In the genomic region with DNA sequence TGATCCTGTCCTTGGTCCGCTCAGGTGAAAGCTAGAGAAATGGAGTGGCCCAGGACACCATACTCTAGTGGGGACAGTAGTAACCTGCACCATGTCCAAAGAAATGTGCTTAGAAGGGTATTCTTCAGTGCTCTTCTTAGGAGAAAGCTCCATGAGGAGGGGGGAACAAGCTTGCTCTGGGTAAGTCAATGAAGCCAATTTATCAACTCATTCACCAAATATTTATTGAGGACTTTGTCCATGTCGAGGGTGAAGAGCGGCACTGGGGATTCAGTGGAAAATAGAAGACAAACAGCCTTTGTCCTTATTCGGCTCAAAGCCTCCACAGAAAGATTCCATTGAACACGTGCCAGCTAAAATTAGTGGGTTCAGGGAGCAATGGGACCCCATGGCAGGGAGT, we compare ENCODE assay signal across 1 cellular context.
TF ChIP-seq lines count a peak whose summit lies in the region.

No MANE protein-coding gene starts in this region.

TF ChIP-seq in WTC11, 78 proteins besides CTCF, POLR2A, EP300 and RAD21 (continued from another document):
- TF ChIP-seq, protein P1, sequence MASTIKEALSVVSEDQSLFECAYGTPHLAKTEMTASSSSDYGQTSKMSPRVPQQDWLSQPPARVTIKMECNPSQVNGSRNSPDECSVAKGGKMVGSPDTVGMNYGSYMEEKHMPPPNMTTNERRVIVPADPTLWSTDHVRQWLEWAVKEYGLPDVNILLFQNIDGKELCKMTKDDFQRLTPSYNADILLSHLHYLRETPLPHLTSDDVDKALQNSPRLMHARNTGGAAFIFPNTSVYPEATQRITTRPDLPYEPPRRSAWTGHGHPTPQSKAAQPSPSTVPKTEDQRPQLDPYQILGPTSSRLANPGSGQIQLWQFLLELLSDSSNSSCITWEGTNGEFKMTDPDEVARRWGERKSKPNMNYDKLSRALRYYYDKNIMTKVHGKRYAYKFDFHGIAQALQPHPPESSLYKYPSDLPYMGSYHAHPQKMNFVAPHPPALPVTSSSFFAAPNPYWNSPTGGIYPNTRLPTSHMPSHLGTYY (CRISPR knock-in tag; IDR thresholded peaks at IDR 0.05), result no peak
- no peak for TF ChIP-seq ZNF671 (CRISPR knock-in tag; IDR thresholded peaks at IDR 0.05)
- TF ChIP-seq ZNF281 (CRISPR knock-in tag; IDR thresholded peaks at IDR 0.05), result no peak
